18 cellular contexts compared by ENCODE assay signal in genomic region chr3:58345457-58345856, GRCh38. TPM values are rescaled to one million over a fixed set of nuclear protein-coding genes. Genes with fewer than 3 reads are reported as not detected.
DNase-seq lines count a peak whose midpoint lies in the region; ATAC-seq and TF ChIP-seq lines count a peak whose summit lies in the region.
"Had no signal": no experiment of that assay in that cellular context is flagged by ENCODE, and none has a peak within 500 bp of the region (broad histone marks: within the 10 kb centered on the region; RNA-seq: fewer than 3 reads in every experiment).

No MANE protein-coding gene starts in this region.

- H3K27ac ChIP-seq in DND-41 (ENCODE audit: low read length) (peak overlapping the region; percentile 70), HL-60 (replicated peaks) (peak overlapping the region; percentile 55)
- H3K27ac ChIP-seq: C4-2B had no signal

- H3K4me1 ChIP-seq in DND-41 (ENCODE audit: insufficient read depth, low read length) (peaks cover 54% of the 10 kb centered on the region), mucosa of descending colon (ENCODE audit: low read depth) (peaks cover 8% of the 10 kb centered on the region)

- no peaks in the 10 kb centered on the region for H3K27me3 Mint-ChIP-seq in type B pancreatic cell
- H3K27me3 Mint-ChIP-seq: IgD-negative memory B cell had no signal

- no peaks in the 10 kb centered on the region for H3K27me3 ChIP-seq in DND-41 (ENCODE audit: insufficient read depth, low read length, poor library complexity)
- H3K27me3 ChIP-seq in HL-60 (ENCODE audit: insufficient read depth, poor library complexity, severe bottlenecking), result no peaks in the 10 kb centered on the region

- H3K36me3 Mint-ChIP-seq in type B pancreatic cell, result peaks cover 9% of the 10 kb centered on the region

- H4K20me1 ChIP-seq in DND-41 (ENCODE audit: insufficient read depth, low read length), result peaks cover 7% of the 10 kb centered on the region; the same call in 1 of the 2 replicates

- H3K4me1 Mint-ChIP-seq in type B pancreatic cell (ENCODE audit: unreplicated experiment), result peaks cover 10% of the 10 kb centered on the region

- DNase-seq in DND-41 (no peak), HL-60 (ENCODE audit: low read depth in 1 of 2, low spot score in 1 of 2) (no peak), RKO (ENCODE audit: low spot score) (peak; percentile 82), mucosa of descending colon (no peak), type B pancreatic cell (ENCODE audit: extremely low spot score, unreplicated experiment) (no peak), SIG-M5 treated with dmso at 0.1 percent for 504 hours (lab: John Stamatoyannopoulos, UW; ENCODE audit: unreplicated experiment) (no peak), DMS53 treated with DMSO at 0.1 percent for 48 hours (lab: John Stamatoyannopoulos, UW; ENCODE audit: unreplicated experiment) (no peak)
- DNase-seq: DMS79, GF-D8, NCI-H1105 treated with DMSO at 0.1 percent for 48 hours, NCI-H1694, NCI-H2081 treated with DMSO at 0.1 percent for 48 hours, NCI-H446 treated with DMSO at 0.1 percent for 48 hours, SHP77 had no signal

- no peak overlapping the region for H3K27ac Mint-ChIP-seq in type B pancreatic cell

- H2AFZ ChIP-seq in DND-41 (ENCODE audit: low read depth, low read length), result no peak overlapping the region

- TF ChIP-seq CTCF in DND-41 (IDR thresholded peaks at IDR 0.05; ENCODE audit: borderline replicate concordance, extremely low read depth, low read length, poor library complexity, severe bottlenecking) (no peak), HL-60 (IDR thresholded peaks at IDR 0.05; ENCODE audit: insufficient read depth, low read length) (no peak), mucosa of descending colon (IDR thresholded peaks at IDR 0.05) (no peak), type B pancreatic cell (conservative IDR thresholded peaks at IDR 0.05) (no peak)

- H3K4me3 ChIP-seq in DND-41 (ENCODE audit: low read depth in 1 of 2, low read length in 2 of 2), result no peak overlapping the region
- H3K4me3 ChIP-seq in HL-60 (replicated peaks; ENCODE audit: insufficient read depth, low read length), result no peak overlapping the region
- no peak overlapping the region for H3K4me3 ChIP-seq in mucosa of descending colon

- no peak overlapping the region for H3K4me2 ChIP-seq in DND-41 (ENCODE audit: insufficient read depth, low read length)

- no peaks in the 10 kb centered on the region for H3K9me3 ChIP-seq in DND-41 (ENCODE audit: insufficient read depth, low read length, severe bottlenecking)
- no peaks in the 10 kb centered on the region for H3K9me3 ChIP-seq in mucosa of descending colon

- H3K9me3 Mint-ChIP-seq in type B pancreatic cell, result no peaks in the 10 kb centered on the region
- H3K9me3 Mint-ChIP-seq: IgD-negative memory B cell had no signal

- no peak overlapping the region for H3K4me3 Mint-ChIP-seq in type B pancreatic cell

- intact Hi-C loops in mucosa of descending colon (cut with DNase I, micrococcal nuclease), result no loop called here

- ATAC-seq in DND-41 (ENCODE audit: insufficient read depth, low read depth) (no peak), mucosa of descending colon (peak; percentile 31), HG03354 (IDR thresholded peaks at IDR 0.05; ENCODE audit: poor library complexity, severe bottlenecking, unreplicated experiment) (no peak)
- ATAC-seq: SK-N-SH treated with all-trans-retinoic acid at 6 μM for 48 hours had no signal

- peaks cover 47% of the 10 kb centered on the region for H3K36me3 ChIP-seq in DND-41 (ENCODE audit: insufficient read depth, low read length)
- no peaks in the 10 kb centered on the region for H3K36me3 ChIP-seq in mucosa of descending colon (ENCODE audit: low read depth)

- H3K9ac ChIP-seq in DND-41 (ENCODE audit: low read depth, low read length), result no peak overlapping the region

- peaks cover 91% of the 10 kb centered on the region for H3K79me2 ChIP-seq in DND-41 (ENCODE audit: insufficient read depth, low read length)

RNA-seq across cellular contexts. Expression of gene PXK, which starts 12.8 kb away (rescaled TPM):
- 10 to 100 TPM; 14.5 to 33.4 (median 19.5) TPM for total RNA-seq in mucosa of descending colon
- 12.4 and 15.1 TPM in 2 replicates for total RNA-seq in type B pancreatic cell (ENCODE audit: low replicate concordance)

RNA-seq across cellular contexts. Expression of gene HTD2, which starts 39.1 kb away (rescaled TPM):
- total RNA-seq in mucosa of descending colon (10 to 100 TPM in 2 of 3 donors, 1 to 10 TPM in 1; 9.7 to 13.7 (median 10.9) TPM), type B pancreatic cell (ENCODE audit: low replicate concordance) (10.6 and 11.4 TPM in 2 replicates)

RNA-seq across cellular contexts. Expression of gene RPP14, which starts 39.4 kb away (rescaled TPM):
- total RNA-seq in mucosa of descending colon (10 to 100 TPM; 18.9 to 24.7 (median 22.3) TPM), type B pancreatic cell (ENCODE audit: low replicate concordance) (22.1 and 23.3 TPM in 2 replicates)
